14 cellular contexts compared by ENCODE assay signal in the genomic region with DNA sequence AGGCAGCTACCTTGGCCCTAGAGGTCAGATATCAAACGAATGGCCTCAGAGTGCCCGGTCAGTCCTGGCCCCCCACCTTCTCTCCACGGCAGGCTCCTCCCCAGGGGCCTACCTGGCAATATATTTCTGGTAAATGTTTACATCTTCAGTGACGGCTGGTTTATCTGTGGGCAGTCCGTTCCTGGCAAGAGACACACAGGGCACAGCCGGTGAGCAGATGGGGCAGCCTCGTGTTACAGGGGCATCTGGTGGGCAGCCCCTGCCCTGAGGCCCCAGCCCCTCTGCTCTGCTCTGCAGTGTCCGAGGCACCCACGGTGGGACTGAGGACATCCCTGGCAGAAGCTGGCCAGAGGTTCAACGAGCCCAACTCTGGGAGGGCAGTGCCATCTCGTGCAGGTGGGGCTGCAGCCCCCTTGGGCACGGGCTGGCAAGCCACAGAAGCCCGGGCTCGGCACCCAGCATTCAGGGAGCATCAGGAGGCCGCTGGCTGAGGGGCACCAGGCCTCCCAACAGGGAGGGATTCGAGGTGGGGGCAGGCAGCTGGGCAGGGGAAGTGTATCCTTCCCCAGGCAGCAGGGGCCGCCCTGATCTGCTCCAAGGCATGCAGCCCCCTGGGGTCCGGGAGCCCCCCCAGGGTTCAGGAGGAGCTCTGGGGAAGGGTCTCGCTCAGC.
DNase-seq lines count a peak whose midpoint lies in the region; ATAC-seq and TF ChIP-seq lines count a peak whose summit lies in the region.
"Had no signal": no experiment of that assay in that cellular context is flagged by ENCODE, and none has a peak within 500 bp of the region (broad histone marks: within the 10 kb centered on the region; RNA-seq: fewer than 3 reads in every experiment).

No MANE protein-coding gene starts in this region.

- no peak for TF ChIP-seq EP300 in esophagus muscularis mucosa (IDR thresholded peaks at IDR 0.05)

- TF ChIP-seq CTCF in esophagus muscularis mucosa (IDR thresholded peaks at IDR 0.05): no peak

- DNase-seq in DMS 273 (lab: John Stamatoyannopoulos, UW; ENCODE audit: unreplicated experiment) (peak; percentile 86), NT2/D1 (ENCODE audit: low read depth, low spot score) (no peak), esophagus muscularis mucosa (ENCODE audit: extremely low spot score) (no peak), ureter (ENCODE audit: low spot score) (no peak), G401 (ENCODE audit: low spot score) (no peak)
- DNase-seq: 8988T; AML-193; CD4-positive, CD25-positive, alpha-beta regulatory T cell; DMS79 had no signal

- H3K27ac ChIP-seq in esophagus muscularis mucosa (replicated peaks in 1 of 4) (peak overlapping the region; percentile 81 to 87 (median 86)), rectal smooth muscle tissue (ENCODE audit: low read depth, low read length) (peak overlapping the region; percentile 77)
- H3K27ac ChIP-seq: BLaER1 had no signal

- intact Hi-C loops in esophagus muscularis mucosa (cut with DNase I): no loop called here

- H3K27me3 ChIP-seq in NT2/D1 (ENCODE audit: insufficient read depth, insufficient read length) (no peaks in the 10 kb centered on the region), esophagus muscularis mucosa (no peaks in the 10 kb centered on the region), rectal smooth muscle tissue (ENCODE audit: control insufficient read depth, insufficient read depth, low read length) (no peaks in the 10 kb centered on the region)
- H3K27me3 ChIP-seq: BLaER1 had no signal

- H3K9ac ChIP-seq in NT2/D1 (ENCODE audit: insufficient read length, low read depth): peak overlapping the region; percentile 4
- no peak overlapping the region for H3K9ac ChIP-seq in rectal smooth muscle tissue (ENCODE audit: low read length)
- H3K9ac ChIP-seq: BLaER1 had no signal

- WGBS in esophagus muscularis mucosa: 55% methylated on average over 4 of the region's 19 CpGs

- H3K4me3 ChIP-seq in NT2/D1 (ENCODE audit: insufficient read length, low read depth) (no peak overlapping the region), esophagus muscularis mucosa (no peak overlapping the region), rectal smooth muscle tissue (ENCODE audit: low read length) (no peak overlapping the region)
- H3K4me3 ChIP-seq: BLaER1, HAP-1 had no signal

- in situ Hi-C loops in G401 (cut with HindIII; ENCODE audit: low sequenced_read_pairs): no loop called here

- no peak for TF ChIP-seq POLR2A in esophagus muscularis mucosa (IDR thresholded peaks at IDR 0.05; ENCODE audit: low read depth)

- peaks cover 9% of the 10 kb centered on the region for H3K36me3 ChIP-seq in NT2/D1 (ENCODE audit: insufficient read depth, insufficient read length, low read length)
- H3K36me3 ChIP-seq in esophagus muscularis mucosa: peaks cover 13 to 77% (median 27%) of the 10 kb centered on the region in 4 donors
- H3K36me3 ChIP-seq in rectal smooth muscle tissue (ENCODE audit: control insufficient read depth, insufficient read depth, low read length): peaks cover 7% of the 10 kb centered on the region
- H3K36me3 ChIP-seq: HAP-1 had no signal

- H3K9me3 ChIP-seq in NT2/D1 (ENCODE audit: insufficient read depth, low read length): no peaks in the 10 kb centered on the region
- H3K9me3 ChIP-seq in esophagus muscularis mucosa: no peaks in the 10 kb centered on the region
- H3K9me3 ChIP-seq: BLaER1, HAP-1 had no signal

- H3K4me1 ChIP-seq in NT2/D1 (ENCODE audit: insufficient read depth, insufficient read length): no peaks in the 10 kb centered on the region
- peaks cover 13 to 84% (median 74%) of the 10 kb centered on the region in 4 donors for H3K4me1 ChIP-seq in esophagus muscularis mucosa
- peaks cover 55% of the 10 kb centered on the region for H3K4me1 ChIP-seq in rectal smooth muscle tissue (ENCODE audit: control insufficient read depth, insufficient read depth, low read length)
- H3K4me1 ChIP-seq: HAP-1 had no signal

- ATAC-seq in HG02588 (IDR thresholded peaks at IDR 0.05; ENCODE audit: unreplicated experiment) (no peak), GM21737 (IDR thresholded peaks at IDR 0.05; ENCODE audit: unreplicated experiment) (no peak)
